9 cellular contexts compared by ENCODE assay signal in genomic region chr4:80221161-80221560, GRCh38. TPM values are rescaled to one million over a fixed set of nuclear protein-coding genes. Genes with fewer than 3 reads are reported as not detected.
A peak's percentile ranks its signal among the peaks of the same experiment; 100 is the strongest.
DNase-seq lines count a peak whose midpoint lies in the region; ATAC-seq and TF ChIP-seq lines count a peak whose summit lies in the region.
"Had no signal": no experiment of that assay in that cellular context is flagged by ENCODE, and none has a peak within 500 bp of the region (broad histone marks: within the 10 kb centered on the region; RNA-seq: fewer than 3 reads in every experiment).

No MANE protein-coding gene starts in this region.

- TF ChIP-seq CTCF in activated CD8-positive, alpha-beta T cell treated with anti-CD3 and anti-CD28 coated beads for 36 hours (IDR thresholded peaks at IDR 0.05), result peak; percentile 25
- TF ChIP-seq CTCF in OCI-LY3 (IDR thresholded peaks at IDR 0.05; ENCODE audit: low read depth, low read length) (peak; percentile 37), epithelial cell of proximal tubule (conservative IDR thresholded peaks at IDR 0.05; ENCODE audit: low read depth, low read length) (peak; percentile 50), thoracic aorta (IDR thresholded peaks at IDR 0.05) (peak; percentile 16)

- H3K79me2 ChIP-seq in OCI-LY3 (ENCODE audit: low read length), result no peaks in the 10 kb centered on the region

- H3K36me3 Mint-ChIP-seq in activated CD8-positive, alpha-beta T cell treated with anti-CD3 and anti-CD28 coated beads for 36 hours (ENCODE audit: low read depth), result no peaks in the 10 kb centered on the region
- no peaks in the 10 kb centered on the region for H3K36me3 Mint-ChIP-seq in activated CD8-positive, alpha-beta T cell treated with anti-CD3 and anti-CD28 coated beads, Interleukin-2, amount 10 ng/mL, durations not matched to agents 7 days and 5 days (ENCODE audit: low read depth)

- intact Hi-C loops in activated CD8-positive, alpha-beta T cell treated with anti-CD3 and anti-CD28 coated beads for 36 hours (cut with micrococcal nuclease), result no loop called here

- no peak overlapping the region for H3K27ac Mint-ChIP-seq in activated CD8-positive, alpha-beta T cell treated with anti-CD3 and anti-CD28 coated beads for 36 hours
- H3K27ac Mint-ChIP-seq in activated CD8-positive, alpha-beta T cell treated with anti-CD3 and anti-CD28 coated beads, Interleukin-2, amount 10 ng/mL, durations not matched to agents 7 days and 5 days, result no peak overlapping the region

- H4K20me1 ChIP-seq in OCI-LY3 (ENCODE audit: insufficient read depth, low read length), result no peaks in the 10 kb centered on the region

- H3K4me1 ChIP-seq in OCI-LY3 (ENCODE audit: low read length) (peaks cover 5% of the 10 kb centered on the region; the same call in 1 of the 2 replicates), thoracic aorta (ENCODE audit: control insufficient read depth in 1 of 2, low read depth in 2 of 2) (no peaks in the 10 kb centered on the region)

- H3K4me2 ChIP-seq in OCI-LY3 (ENCODE audit: low read length), result no peak overlapping the region

- H3K36me3 ChIP-seq in OCI-LY3 (replicated peaks; ENCODE audit: low read depth, low read length), result no peaks in the 10 kb centered on the region
- no peaks in the 10 kb centered on the region for H3K36me3 ChIP-seq in thoracic aorta

- no peak for ATAC-seq in activated CD8-positive, alpha-beta T cell treated with anti-CD3 and anti-CD28 coated beads for 36 hours
- ATAC-seq in activated CD8-positive, alpha-beta T cell treated with anti-CD3 and anti-CD28 coated beads, Interleukin-2, amount 10 ng/mL, durations not matched to agents 7 days and 5 days, result no peak
- no peak for ATAC-seq in thoracic aorta (ENCODE audit: insufficient number of reproducible peaks, low FRiP score, low read depth)
- no peak for ATAC-seq in GM21423 (IDR thresholded peaks at IDR 0.05; ENCODE audit: unreplicated experiment)

- DNase-seq in activated CD8-positive, alpha-beta T cell treated with anti-CD3 and anti-CD28 coated beads for 36 hours, result no peak
- DNase-seq in activated CD8-positive, alpha-beta T cell treated with anti-CD3 and anti-CD28 coated beads, Interleukin-2, amount 10 ng/mL, durations not matched to agents 7 days and 5 days, result no peak
- DNase-seq in epithelial cell of proximal tubule (ENCODE audit: low read depth) (no peak), thoracic aorta (ENCODE audit: low spot score) (no peak), T-helper 1 cell (no peak), DMS79 treated with DMSO at 0.1 percent for 48 hours (lab: John Stamatoyannopoulos, UW) (no peak)
- DNase-seq: activated CD4-positive, alpha-beta T cell treated with anti-CD3 and anti-CD28 coated beads for 1 hour had no signal

- POLR2A ChIA-PET in activated CD8-positive, alpha-beta T cell treated with anti-CD3 and anti-CD28 coated beads for 36 hours (lab: Charles Lee), result no interaction called here
- POLR2A ChIA-PET in activated CD8-positive, alpha-beta T cell treated with anti-CD3 and anti-CD28 coated beads, Interleukin-2, amount 10 ng/mL, durations not matched to agents 7 days and 5 days (lab: Charles Lee), result no interaction called here

- no peaks in the 10 kb centered on the region for H3K9me3 Mint-ChIP-seq in activated CD8-positive, alpha-beta T cell treated with anti-CD3 and anti-CD28 coated beads for 36 hours
- H3K9me3 Mint-ChIP-seq in activated CD8-positive, alpha-beta T cell treated with anti-CD3 and anti-CD28 coated beads, Interleukin-2, amount 10 ng/mL, durations not matched to agents 7 days and 5 days (ENCODE audit: insufficient read depth), result no peaks in the 10 kb centered on the region

- H3K4me3 Mint-ChIP-seq in activated CD8-positive, alpha-beta T cell treated with anti-CD3 and anti-CD28 coated beads for 36 hours, result no peak overlapping the region
- no peak overlapping the region for H3K4me3 Mint-ChIP-seq in activated CD8-positive, alpha-beta T cell treated with anti-CD3 and anti-CD28 coated beads, Interleukin-2, amount 10 ng/mL, durations not matched to agents 7 days and 5 days

- no peak overlapping the region for H2AFZ ChIP-seq in OCI-LY3 (ENCODE audit: low read depth, low read length)

- peaks cover 25% of the 10 kb centered on the region for H3K27me3 Mint-ChIP-seq in activated CD8-positive, alpha-beta T cell treated with anti-CD3 and anti-CD28 coated beads for 36 hours
- peaks cover 34% of the 10 kb centered on the region for H3K27me3 Mint-ChIP-seq in activated CD8-positive, alpha-beta T cell treated with anti-CD3 and anti-CD28 coated beads, Interleukin-2, amount 10 ng/mL, durations not matched to agents 7 days and 5 days (ENCODE audit: low read depth)

- H3K27ac ChIP-seq in OCI-LY3 (ENCODE audit: low read length) (no peak overlapping the region), thoracic aorta (no peak overlapping the region)

- H3K27me3 ChIP-seq in OCI-LY3 (ENCODE audit: low read depth, low read length) (peaks cover 40% of the 10 kb centered on the region), thoracic aorta (replicated peaks; ENCODE audit: insufficient read depth) (peaks cover 7% of the 10 kb centered on the region)

- CTCF ChIA-PET in activated CD8-positive, alpha-beta T cell treated with anti-CD3 and anti-CD28 coated beads for 36 hours (lab: Charles Lee), result interaction anchor here (1.2 to 2.1 kb wide), 5 partner anchors 9 to 303 kb away, joined by 3 to 11 read pairs (median 6); no protein-coding TSS in a partner anchor
- CTCF ChIA-PET in activated CD8-positive, alpha-beta T cell treated with anti-CD3 and anti-CD28 coated beads, Interleukin-2, amount 10 ng/mL, durations not matched to agents 7 days and 5 days (lab: Charles Lee), result interaction anchor here (1.0 to 2.3 kb wide), 4 partner anchors 9 to 19 kb away, joined by 3 to 9 read pairs (median 4); no protein-coding TSS in a partner anchor

- no peak overlapping the region for H3K9ac ChIP-seq in OCI-LY3 (ENCODE audit: low read length)

- no peaks in the 10 kb centered on the region for H3K9me3 ChIP-seq in OCI-LY3 (ENCODE audit: insufficient read depth, low read length)
- no peaks in the 10 kb centered on the region for H3K9me3 ChIP-seq in thoracic aorta

- H3K4me1 Mint-ChIP-seq in activated CD8-positive, alpha-beta T cell treated with anti-CD3 and anti-CD28 coated beads for 36 hours (ENCODE audit: low read depth), result no peaks in the 10 kb centered on the region
- no peaks in the 10 kb centered on the region for H3K4me1 Mint-ChIP-seq in activated CD8-positive, alpha-beta T cell treated with anti-CD3 and anti-CD28 coated beads, Interleukin-2, amount 10 ng/mL, durations not matched to agents 7 days and 5 days (ENCODE audit: low read depth)

- H3K4me3 ChIP-seq in OCI-LY3 (ENCODE audit: low read length) (no peak overlapping the region), epithelial cell of proximal tubule (ENCODE audit: low read depth, low read length) (no peak overlapping the region), thoracic aorta (no peak overlapping the region)

RNA-seq across cellular contexts. Expression of gene PRDM8, which starts 23.9 kb away (rescaled TPM):
- total RNA-seq in activated CD8-positive, alpha-beta T cell treated with anti-CD3 and anti-CD28 coated beads for 36 hours, result 1 to 10 TPM; 2.8 to 3.2 TPM
- 1 to 10 TPM; 3.7 to 4.2 TPM for total RNA-seq in activated CD8-positive, alpha-beta T cell treated with anti-CD3 and anti-CD28 coated beads, Interleukin-2, amount 10 ng/mL, durations not matched to agents 7 days and 5 days
- 0.51 and 3.7 TPM in 2 replicates for total RNA-seq in epithelial cell of proximal tubule
- 1 to 10 TPM; 2.7 to 3.7 TPM for total RNA-seq in thoracic aorta

RNA-seq across cellular contexts. Expression of gene FGF5, which starts 45.3 kb away (rescaled TPM):
- total RNA-seq in activated CD8-positive, alpha-beta T cell treated with anti-CD3 and anti-CD28 coated beads for 36 hours, result not detected
- not detected for total RNA-seq in activated CD8-positive, alpha-beta T cell treated with anti-CD3 and anti-CD28 coated beads, Interleukin-2, amount 10 ng/mL, durations not matched to agents 7 days and 5 days
- total RNA-seq in epithelial cell of proximal tubule (2.3 and 5.8 TPM in 2 replicates), thoracic aorta (not detected)
